1 cellular context compared by ENCODE assay signal in genomic region chr3:184353546-184353941, GRCh38.
A peak's percentile ranks its signal among the peaks of the same experiment; 100 is the strongest.
TF ChIP-seq lines count a peak whose summit lies in the region.

No MANE protein-coding gene starts in this region.

TF ChIP-seq in K562, 482 proteins besides CTCF, POLR2A, EP300 and RAD21:
- TF ChIP-seq MAX (CRISPR knock-in tag; IDR thresholded peaks at IDR 0.05): 0 out of 2 replicates have a peak, but pooled peaks have one; percentile 24
- TF ChIP-seq CBFA2T3 (IDR thresholded peaks at IDR 0.05): no peak
